8 cellular contexts compared by ENCODE assay signal in the genomic region with DNA sequence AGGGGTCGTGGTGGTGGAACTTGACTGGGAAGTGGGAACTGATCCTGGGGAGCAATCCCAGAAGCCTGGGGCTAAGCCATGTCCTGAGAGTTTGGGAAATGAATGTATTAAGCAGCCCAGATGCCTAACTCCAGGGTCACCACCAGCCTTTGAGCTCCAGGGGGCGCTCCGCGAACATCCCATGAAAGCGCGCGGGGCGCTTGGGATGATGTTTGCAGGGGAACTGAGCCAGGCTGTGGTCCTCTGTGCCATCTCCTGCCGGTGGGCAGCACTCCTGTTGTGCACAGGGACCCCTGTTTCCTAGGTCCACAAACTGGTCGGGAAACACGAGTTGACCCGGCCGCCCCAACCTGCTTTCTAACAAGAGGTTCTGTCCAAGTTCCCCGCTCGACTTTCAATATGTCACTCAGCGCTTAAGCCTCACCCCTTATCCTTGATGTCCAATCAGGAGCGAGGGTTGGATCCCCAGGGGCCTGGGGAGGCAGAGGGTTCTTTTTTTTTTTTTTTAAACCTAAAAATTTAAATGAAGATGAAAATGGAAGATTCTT. TPM values are rescaled to one million over a fixed set of nuclear protein-coding genes. Genes with fewer than 3 reads are reported as not detected.
DNase-seq lines count a peak whose midpoint lies in the region; ATAC-seq and TF ChIP-seq lines count a peak whose summit lies in the region.

No MANE protein-coding gene starts in this region.

- CTCF ChIA-PET in activated CD4-positive, alpha-beta memory T cell treated with anti-CD3 and anti-CD28 coated beads for 36 hours (lab: Charles Lee) = interaction anchor here (0.7 to 3.3 kb wide), 33 partner anchors 8 to 242 kb away, joined by 3 to 70 read pairs (median 5); partner anchors contain the start of genes DYRK1B, FBL and PSMC4

- ATAC-seq in HG03457 (IDR thresholded peaks at IDR 0.05; ENCODE audit: unreplicated experiment) (peak; percentile 57), GM21825 (IDR thresholded peaks at IDR 0.05; ENCODE audit: unreplicated experiment) (no peak)

- H3K9me3 ChIP-seq in duodenal mucosa (ENCODE audit: control insufficient read depth in 1 of 2, low read length in 2 of 2) = no peaks in the 10 kb centered on the region

- peaks cover 2% of the 10 kb centered on the region for H3K27me3 Mint-ChIP-seq in activated CD4-positive, alpha-beta memory T cell treated with anti-CD3 and anti-CD28 coated beads for 36 hours

- peaks cover 3% of the 10 kb centered on the region for H3K36me3 Mint-ChIP-seq in activated CD4-positive, alpha-beta memory T cell treated with anti-CD3 and anti-CD28 coated beads for 36 hours

- H3K4me1 Mint-ChIP-seq in activated CD4-positive, alpha-beta memory T cell treated with anti-CD3 and anti-CD28 coated beads for 36 hours (ENCODE audit: low read depth) = peaks cover 9% of the 10 kb centered on the region

- no peak overlapping the region for H3K27ac Mint-ChIP-seq in activated CD4-positive, alpha-beta memory T cell treated with anti-CD3 and anti-CD28 coated beads for 36 hours

- H3K27ac ChIP-seq in duodenal mucosa (ENCODE audit: low read depth, low read length) = no peak overlapping the region

- WGBS in lower leg skin, 2 donors = 0 to 2% methylated on average over 16 to 17 of the region's 17 CpGs

- H3K4me3 ChIP-seq in GM12864 (ENCODE audit: low read depth, low read length) = peak overlapping the region; percentile 62
- peak overlapping the region; percentile 62 to 69 for H3K4me3 ChIP-seq in duodenal mucosa (ENCODE audit: low read depth in 1 of 2, low read length in 2 of 2)
- no peak overlapping the region for H3K4me3 ChIP-seq in lower leg skin (ENCODE audit: low read depth, poor library complexity, severe bottlenecking)

- DNase-seq in GM12864 (ENCODE audit: low read depth) = peak; percentile 49
- DNase-seq in NCI-H69 (lab: John Stamatoyannopoulos, UW) = peak; percentile 84
- peak; percentile 83 for DNase-seq in activated CD4-positive, alpha-beta memory T cell treated with anti-CD3 and anti-CD28 coated beads for 36 hours
- peak; percentile 41 to 95 for DNase-seq in lower leg skin (ENCODE audit: low spot score in 2 of 2)
- DNase-seq in stimulated activated CD4-positive, alpha-beta T cell treated with anti-CD3 and anti-CD28 coated beads, Interleukin-4, amount 100 ng/mL, for 1 hour = peak; percentile 74

- peaks cover 9% of the 10 kb centered on the region for H3K9me3 Mint-ChIP-seq in activated CD4-positive, alpha-beta memory T cell treated with anti-CD3 and anti-CD28 coated beads for 36 hours

- intact Hi-C loops in activated CD4-positive, alpha-beta memory T cell treated with anti-CD3 and anti-CD28 coated beads for 36 hours (cut with micrococcal nuclease) = loop anchor here (1.0 kb wide), 2 partner anchors 31 to 51 kb away; no protein-coding TSS in a partner anchor
- intact Hi-C loops in lower leg skin (cut with DNase I; ENCODE audit: low total_unique reads) = loop anchor here (5.0 kb wide), 2 partner anchors 54 to 1831 kb away; partner anchors contain the start of gene FBL

- TF ChIP-seq CTCF in GM12864 (IDR thresholded peaks at IDR 0.05; ENCODE audit: low read depth, low read length, missing control alignments) (peak; percentile 99), lower leg skin (IDR thresholded peaks at IDR 0.05) (peak in 1 of 3 donors; percentile 62)

- no peak overlapping the region for H3K9ac ChIP-seq in duodenal mucosa (ENCODE audit: low read depth in 1 of 2, low read length in 2 of 2)

- TF ChIP-seq POLR2A in lower leg skin (IDR thresholded peaks at IDR 0.05) = no peak

- H3K4me3 Mint-ChIP-seq in activated CD4-positive, alpha-beta memory T cell treated with anti-CD3 and anti-CD28 coated beads for 36 hours = peak overlapping the region; percentile 73

- peaks cover 3 to 5% of the 10 kb centered on the region in 2 donors for H3K27me3 ChIP-seq in duodenal mucosa (ENCODE audit: control insufficient read depth in 1 of 2, insufficient read depth in 2 of 2, low read length in 2 of 2)

- no peaks in the 10 kb centered on the region for H3K4me1 ChIP-seq in duodenal mucosa (ENCODE audit: control insufficient read depth in 1 of 2, insufficient read depth in 2 of 2, low read length in 2 of 2)

- POLR2A ChIA-PET in activated CD4-positive, alpha-beta memory T cell treated with anti-CD3 and anti-CD28 coated beads for 36 hours (lab: Charles Lee) = no interaction called here

- H3K36me3 ChIP-seq in duodenal mucosa (ENCODE audit: control insufficient read depth in 1 of 2, insufficient read depth in 2 of 2, low read length in 2 of 2) = no peaks in the 10 kb centered on the region

RNA-seq across cellular contexts. Expression of gene LEUTX, which starts 14.4 kb away (rescaled TPM):
- total RNA-seq in activated CD4-positive, alpha-beta memory T cell treated with anti-CD3 and anti-CD28 coated beads for 36 hours = not detected
- not detected for total RNA-seq in lower leg skin

RNA-seq across cellular contexts. Expression of gene DYRK1B, which starts 40.9 kb away (rescaled TPM):
- total RNA-seq in activated CD4-positive, alpha-beta memory T cell treated with anti-CD3 and anti-CD28 coated beads for 36 hours = 1 to 10 TPM; 4.5 to 4.8 TPM
- total RNA-seq in lower leg skin = 10 to 100 TPM; 14.8 to 29.0 (median 19.7) TPM

RNA-seq across cellular contexts. Expression of gene FBL, which starts 53.1 kb away (rescaled TPM):
- total RNA-seq in activated CD4-positive, alpha-beta memory T cell treated with anti-CD3 and anti-CD28 coated beads for 36 hours = 100 to 1,000 TPM; 579 to 589 TPM
- total RNA-seq in lower leg skin = 100 to 1,000 TPM; 167 to 224 (median 174) TPM

RNA-seq across cellular contexts. Expression of gene CLC, which starts 55.2 kb away (rescaled TPM):
- total RNA-seq in activated CD4-positive, alpha-beta memory T cell treated with anti-CD3 and anti-CD28 coated beads for 36 hours = 1 to 10 TPM; 4.0 to 4.7 TPM
- not detected for total RNA-seq in lower leg skin
